Comparison of ENCODE assay signal across 24 cellular contexts in the genomic region with DNA sequence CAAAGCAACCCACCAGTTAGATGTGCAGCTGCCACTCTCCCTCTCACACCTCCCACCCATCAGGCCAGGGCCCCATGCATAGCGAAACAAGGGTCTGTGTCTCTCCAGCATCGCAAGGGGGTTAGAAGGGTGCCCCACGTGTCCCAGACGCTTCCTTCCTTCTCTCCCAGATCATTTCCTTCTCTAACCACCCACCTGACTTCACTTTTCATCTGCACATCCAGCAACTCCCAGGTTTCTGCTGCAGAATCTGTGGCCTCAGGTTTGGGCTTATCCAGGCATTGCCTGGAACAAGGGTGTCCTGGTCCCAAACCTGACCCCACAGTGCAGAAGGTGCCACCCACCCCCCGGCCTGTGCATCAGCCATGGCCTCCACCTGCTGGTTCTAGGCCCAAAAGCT. TPM values are rescaled to one million over a fixed set of nuclear protein-coding genes. Genes with fewer than 3 reads are reported as not detected.
A peak's percentile ranks its signal among the peaks of the same experiment; 100 is the strongest.
DNase-seq lines count a peak whose midpoint lies in the region; ATAC-seq, FAIRE-seq and TF ChIP-seq lines count a peak whose summit lies in the region.
"Had no signal": no experiment of that assay in that cellular context is flagged by ENCODE, and none has a peak within 500 bp of the region (broad histone marks: within the 10 kb centered on the region; RNA-seq: fewer than 3 reads in every experiment).

No MANE protein-coding gene starts in this region.

- DNase-seq in activated CD4-positive, alpha-beta T cell treated with anti-CD3 and anti-CD28 coated beads, Interleukin-2, amount 10 ng/mL, durations not matched to agents 24 days and 14 days, result no peak
- no peak for DNase-seq in activated CD4-positive, alpha-beta T cell treated with anti-CD3 and anti-CD28 coated beads, Interleukin-2, amount 50 U/mL, for 48 hours
- DNase-seq in Right ventricle myocardium inferior (ENCODE audit: missing footprints), result peak; percentile 28
- no peak for DNase-seq in right cardiac atrium
- DNase-seq in osteoblast (ENCODE audit: insufficient read length, low spot score, missing footprints), result peak; percentile 23
- no peak for DNase-seq in RCC 7860 (ENCODE audit: low spot score)
- DNase-seq: AML-193; CD8-positive, alpha-beta T cell; DMS53; EL; NCI-H1105; NCI-H1694; NCI-H2081 treated with DMSO at 0.1 percent for 48 hours; NCI-H446 treated with DMSO at 0.1 percent for 48 hours; NCI-H69 had no signal

- ATAC-seq in Right ventricle myocardium inferior (no peak), right cardiac atrium (no peak), HG03354 (IDR thresholded peaks at IDR 0.05; ENCODE audit: poor library complexity, severe bottlenecking, unreplicated experiment) (no peak)
- ATAC-seq in activated T-helper 17 cell treated with anti-CD3 and anti-CD28 coated beads, Interleukin-2, amount 50 U/mL, for 72 hours (replicated peaks), result no peak
- ATAC-seq: CD8-positive, alpha-beta T cell; GM12878; GM23338; HCT116; K562; Panc1 had no signal

- H2AFZ ChIP-seq in osteoblast (ENCODE audit: low read length), result no peak overlapping the region
- H2AFZ ChIP-seq: GM23338 had no signal

- WGBS in right cardiac atrium, result 81% methylated on average over 5 of the region's 5 CpGs

- peaks cover 8% of the 10 kb centered on the region for H3K4me1 Mint-ChIP-seq in activated CD4-positive, alpha-beta T cell treated with anti-CD3 and anti-CD28 coated beads, Interleukin-2, amount 10 ng/mL, durations not matched to agents 24 days and 14 days
- H3K4me1 Mint-ChIP-seq in activated T-helper 17 cell treated with anti-CD3 and anti-CD28 coated beads, Interleukin-2, amount 50 U/mL, for 72 hours, result no peaks in the 10 kb centered on the region

- H3K79me2 ChIP-seq in osteoblast (ENCODE audit: insufficient read depth, low read length), result no peaks in the 10 kb centered on the region

- no peak for TF ChIP-seq CTCF in osteoblast (IDR thresholded peaks at IDR 0.05; ENCODE audit: extremely low read depth, low read depth, low read length)

- H3K4me3 Mint-ChIP-seq in activated CD4-positive, alpha-beta T cell treated with anti-CD3 and anti-CD28 coated beads, Interleukin-2, amount 10 ng/mL, durations not matched to agents 24 days and 14 days, result no peak overlapping the region
- H3K4me3 Mint-ChIP-seq in activated T-helper 17 cell treated with anti-CD3 and anti-CD28 coated beads, Interleukin-2, amount 50 U/mL, for 72 hours, result no peak overlapping the region
- H3K4me3 Mint-ChIP-seq: CD8-positive, alpha-beta T cell; GM23338 had no signal

- H3K36me3 ChIP-seq in osteoblast (ENCODE audit: insufficient read depth, low read length), result peaks cover 82% of the 10 kb centered on the region

- H3K4me1 ChIP-seq in right cardiac atrium (ENCODE audit: control insufficient read depth, insufficient read depth, low read length) (no peaks in the 10 kb centered on the region), osteoblast (ENCODE audit: insufficient read depth, low read length) (no peaks in the 10 kb centered on the region)

- H3K27ac ChIP-seq in right cardiac atrium (ENCODE audit: low read length) (no peak overlapping the region), osteoblast (ENCODE audit: low read depth, low read length) (no peak overlapping the region)
- H3K27ac ChIP-seq: 22Rv1 had no signal

- peaks cover 61% of the 10 kb centered on the region for H3K36me3 Mint-ChIP-seq in activated CD4-positive, alpha-beta T cell treated with anti-CD3 and anti-CD28 coated beads, Interleukin-2, amount 10 ng/mL, durations not matched to agents 24 days and 14 days (ENCODE audit: low read depth)
- peaks cover 98% of the 10 kb centered on the region for H3K36me3 Mint-ChIP-seq in activated T-helper 17 cell treated with anti-CD3 and anti-CD28 coated beads, Interleukin-2, amount 50 U/mL, for 72 hours (ENCODE audit: low read depth)

- no peak overlapping the region for H3K4me2 ChIP-seq in osteoblast (ENCODE audit: insufficient read depth, low read length)
- H3K4me2 ChIP-seq: GM23338 had no signal

- peaks cover 14% of the 10 kb centered on the region for H4K20me1 ChIP-seq in osteoblast (ENCODE audit: insufficient read depth, low read length)

- intact Hi-C loops in activated CD4-positive, alpha-beta T cell treated with anti-CD3 and anti-CD28 coated beads, Interleukin-2, amount 10 ng/mL, durations not matched to agents 24 days and 14 days (cut with micrococcal nuclease), result no loop called here
- intact Hi-C loops in Right ventricle myocardium inferior (cut with DNase I), result no loop called here
- intact Hi-C loops in right cardiac atrium (cut with DNase I), result no loop called here

- H3K9me3 ChIP-seq in right cardiac atrium (ENCODE audit: control insufficient read depth, low read length) (no peaks in the 10 kb centered on the region), osteoblast (ENCODE audit: low read depth, low read length) (no peaks in the 10 kb centered on the region)

- H3K27me3 ChIP-seq in right cardiac atrium (ENCODE audit: control insufficient read depth, insufficient read depth) (no peaks in the 10 kb centered on the region), osteoblast (ENCODE audit: insufficient read depth, low read length) (no peaks in the 10 kb centered on the region)

- H3K4me3 ChIP-seq in right cardiac atrium (ENCODE audit: low read length) (no peak overlapping the region), osteoblast (ENCODE audit: insufficient read depth, low read length) (no peak overlapping the region)
- H3K4me3 ChIP-seq: GM12878, GM23338, K562 had no signal

- FAIRE-seq in RCC 7860 (lab: Jason Lieb, UNC), result no peak
- FAIRE-seq: GM12878, GM19239, K562 had no signal

- H3K27me3 Mint-ChIP-seq in activated CD4-positive, alpha-beta T cell treated with anti-CD3 and anti-CD28 coated beads, Interleukin-2, amount 10 ng/mL, durations not matched to agents 24 days and 14 days, result no peaks in the 10 kb centered on the region
- H3K27me3 Mint-ChIP-seq in activated T-helper 17 cell treated with anti-CD3 and anti-CD28 coated beads, Interleukin-2, amount 50 U/mL, for 72 hours, result no peaks in the 10 kb centered on the region

- H3K27ac Mint-ChIP-seq in activated CD4-positive, alpha-beta T cell treated with anti-CD3 and anti-CD28 coated beads, Interleukin-2, amount 10 ng/mL, durations not matched to agents 24 days and 14 days, result peak overlapping the region; percentile 41
- peak overlapping the region; percentile 64 for H3K27ac Mint-ChIP-seq in activated T-helper 17 cell treated with anti-CD3 and anti-CD28 coated beads, Interleukin-2, amount 50 U/mL, for 72 hours
- H3K27ac Mint-ChIP-seq: CD8-positive, alpha-beta T cell; GM23338 had no signal

- no peaks in the 10 kb centered on the region for H3K9me3 Mint-ChIP-seq in activated CD4-positive, alpha-beta T cell treated with anti-CD3 and anti-CD28 coated beads, Interleukin-2, amount 10 ng/mL, durations not matched to agents 24 days and 14 days
- no peaks in the 10 kb centered on the region for H3K9me3 Mint-ChIP-seq in activated T-helper 17 cell treated with anti-CD3 and anti-CD28 coated beads, Interleukin-2, amount 50 U/mL, for 72 hours
- H3K9me3 Mint-ChIP-seq: CD8-positive, alpha-beta T cell; GM23338 had no signal

RNA-seq across cellular contexts. Expression of a gene that starts 14.4 kb away (rescaled TPM):
- 137 and 138 TPM in 2 replicates for total RNA-seq in activated CD4-positive, alpha-beta T cell treated with anti-CD3 and anti-CD28 coated beads, Interleukin-2, amount 10 ng/mL, durations not matched to agents 24 days and 14 days
- total RNA-seq in Right ventricle myocardium inferior, result 48.7 TPM
- total RNA-seq in right cardiac atrium, result 10 to 100 TPM; 33.0 to 69.2 (median 46.3) TPM
- 24.4 TPM for polyA plus RNA-seq in right cardiac atrium
- total RNA-seq in activated T-helper 17 cell treated with anti-CD3 and anti-CD28 coated beads, Interleukin-2, amount 50 U/mL, for 72 hours, result 10 to 100 TPM; 54.2 to 95.7 TPM
- total RNA-seq in osteoblast, result 216 and 220 TPM in 2 replicates

Comparison
In these comparisons a context has a peak if more than half of its experiments do, and no peak if none do; other contexts are left out.
1. DNase-seq: peak in Right ventricle myocardium inferior (single experiment) and osteoblast (single experiment); none in activated CD4-positive, alpha-beta T cell treated with anti-CD3 and anti-CD28 coated beads, Interleukin-2, amount 10 ng/mL, durations not matched to agents 24 days and 14 days (single experiment), activated CD4-positive, alpha-beta T cell treated with anti-CD3 and anti-CD28 coated beads, Interleukin-2, amount 50 U/mL, for 48 hours (0 of 2), right cardiac atrium (0 of 3) and RCC 7860 (single experiment).